ENCODE assay signal across 1 cellular context in the genomic region with DNA sequence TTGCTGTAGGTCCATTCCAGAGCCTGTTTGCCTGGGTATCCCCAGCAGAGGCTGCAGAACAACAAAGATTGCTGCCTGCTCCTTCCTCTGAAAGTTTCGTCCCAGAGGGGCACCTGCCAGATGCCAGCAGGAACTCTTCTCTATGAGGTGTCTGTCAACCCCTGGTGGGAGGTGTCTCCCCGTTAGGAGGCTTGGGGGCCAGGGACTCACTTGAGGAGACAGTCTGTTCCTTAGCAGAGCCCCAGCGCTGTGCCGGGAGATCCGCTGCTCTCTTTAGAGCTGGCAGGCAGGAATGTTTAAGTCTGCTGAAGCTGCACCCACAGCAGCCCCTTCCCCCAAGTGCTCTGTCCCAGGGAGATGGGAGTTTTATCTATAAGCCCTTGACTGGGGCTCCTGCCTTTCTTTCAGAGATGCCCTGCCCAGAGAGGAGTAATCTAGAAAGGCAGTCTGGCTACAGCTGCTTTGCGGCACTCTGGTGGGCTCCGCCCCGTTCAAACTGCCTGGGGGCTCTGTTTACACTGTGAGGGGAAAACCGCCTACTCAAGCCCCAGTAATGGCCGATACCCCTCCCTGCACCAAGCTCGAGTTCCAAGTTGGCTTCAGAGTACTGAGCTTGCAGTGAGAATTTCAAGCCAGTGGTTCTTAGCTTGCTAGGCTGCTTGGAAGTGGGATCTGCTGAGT.
TF ChIP-seq lines count a peak whose summit lies in the region.

No MANE protein-coding gene starts in this region.

TF ChIP-seq in IMR-90, 13 proteins besides CTCF, POLR2A, EP300 and RAD21:
- TF ChIP-seq, protein P1, sequence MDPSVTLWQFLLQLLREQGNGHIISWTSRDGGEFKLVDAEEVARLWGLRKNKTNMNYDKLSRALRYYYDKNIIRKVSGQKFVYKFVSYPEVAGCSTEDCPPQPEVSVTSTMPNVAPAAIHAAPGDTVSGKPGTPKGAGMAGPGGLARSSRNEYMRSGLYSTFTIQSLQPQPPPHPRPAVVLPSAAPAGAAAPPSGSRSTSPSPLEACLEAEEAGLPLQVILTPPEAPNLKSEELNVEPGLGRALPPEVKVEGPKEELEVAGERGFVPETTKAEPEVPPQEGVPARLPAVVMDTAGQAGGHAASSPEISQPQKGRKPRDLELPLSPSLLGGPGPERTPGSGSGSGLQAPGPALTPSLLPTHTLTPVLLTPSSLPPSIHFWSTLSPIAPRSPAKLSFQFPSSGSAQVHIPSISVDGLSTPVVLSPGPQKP (IDR thresholded peaks at IDR 0.05; ENCODE audit: borderline replicate concordance, low read depth, low read length) = no peak
- TF ChIP-seq NFE2L2 (IDR thresholded peaks at IDR 0.05; ENCODE audit: low read depth, low read length) = no peak
- no peak for TF ChIP-seq FOS (IDR thresholded peaks at IDR 0.05; ENCODE audit: low read depth, low read length)
- TF ChIP-seq MAFK (IDR thresholded peaks at IDR 0.05; ENCODE audit: low read depth, low read length) = no peak
- TF ChIP-seq RCOR1 (IDR thresholded peaks at IDR 0.05; ENCODE audit: insufficient replicate concordance, low read length) = no peak
- TF ChIP-seq MAZ (IDR thresholded peaks at IDR 0.05; ENCODE audit: borderline replicate concordance, low read depth, low read length) = no peak
- TF ChIP-seq SMC3 (IDR thresholded peaks at IDR 0.05; ENCODE audit: low read depth, low read length) = no peak
- no peak for TF ChIP-seq BHLHE40 (IDR thresholded peaks at IDR 0.05; ENCODE audit: low read depth, low read length)
- TF ChIP-seq RFX5 (IDR thresholded peaks at IDR 0.05; ENCODE audit: low read depth, low read length) = no peak
- TF ChIP-seq MXI1 (IDR thresholded peaks at IDR 0.05; ENCODE audit: borderline replicate concordance, low read depth, low read length) = no peak
- no peak for TF ChIP-seq CHD1 (IDR thresholded peaks at IDR 0.05; ENCODE audit: low read depth, low read length)
- TF ChIP-seq, protein P2, sequence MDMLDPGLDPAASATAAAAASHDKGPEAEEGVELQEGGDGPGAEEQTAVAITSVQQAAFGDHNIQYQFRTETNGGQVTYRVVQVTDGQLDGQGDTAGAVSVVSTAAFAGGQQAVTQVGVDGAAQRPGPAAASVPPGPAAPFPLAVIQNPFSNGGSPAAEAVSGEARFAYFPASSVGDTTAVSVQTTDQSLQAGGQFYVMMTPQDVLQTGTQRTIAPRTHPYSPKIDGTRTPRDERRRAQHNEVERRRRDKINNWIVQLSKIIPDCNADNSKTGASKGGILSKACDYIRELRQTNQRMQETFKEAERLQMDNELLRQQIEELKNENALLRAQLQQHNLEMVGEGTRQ (IDR thresholded peaks at IDR 0.05; ENCODE audit: low read depth, low read length) = no peak
- no peak for TF ChIP-seq CEBPB (IDR thresholded peaks at IDR 0.05; ENCODE audit: low read depth, low read length)
TF ChIP-seq in IMR-90: peak in this region for 0.
